ENCODE assay signal across 12 cellular contexts in genomic region chr13:40996433-40997095, GRCh38. TPM values are rescaled to one million over a fixed set of nuclear protein-coding genes. Genes with fewer than 3 reads are reported as not detected.
DNase-seq lines count a peak whose midpoint lies in the region; ATAC-seq and TF ChIP-seq lines count a peak whose summit lies in the region.
"Had no signal": no experiment of that assay in that cellular context is flagged by ENCODE, and none has a peak within 500 bp of the region (broad histone marks: within the 10 kb centered on the region; RNA-seq: fewer than 3 reads in every experiment).

No MANE protein-coding gene starts in this region.

- H3K27me3 Mint-ChIP-seq in activated CD4-positive, alpha-beta T cell treated with anti-CD3 and anti-CD28 coated beads, Interleukin-2, amount 10 ng/mL, durations not matched to agents 24 days and 14 days, result no peaks in the 10 kb centered on the region
- H3K27me3 Mint-ChIP-seq in progenitor cell of endocrine pancreas, result no peaks in the 10 kb centered on the region

- H3K27ac Mint-ChIP-seq in activated CD4-positive, alpha-beta T cell treated with anti-CD3 and anti-CD28 coated beads, Interleukin-2, amount 10 ng/mL, durations not matched to agents 24 days and 14 days, result peak overlapping the region; percentile 60
- H3K27ac Mint-ChIP-seq in activated naive CD4-positive, alpha-beta T cell treated with anti-CD3 and anti-CD28 coated beads, Interleukin-2, amount 50 U/mL, for 72 hours, result peak overlapping the region; percentile 34 to 72
- H3K27ac Mint-ChIP-seq in progenitor cell of endocrine pancreas, result peak overlapping the region; percentile 66

- DNase-seq in activated CD4-positive, alpha-beta T cell treated with anti-CD3 and anti-CD28 coated beads, Interleukin-2, amount 10 ng/mL, durations not matched to agents 24 days and 14 days, result no peak
- DNase-seq in activated CD4-positive, alpha-beta T cell treated with anti-CD3 and anti-CD28 coated beads for 1 hour, result no peak
- DNase-seq in NOMO-1 treated with DMSO at 0.1 percent for 48 hours (lab: John Stamatoyannopoulos, UW; ENCODE audit: unreplicated experiment) (peak; percentile 80), progenitor cell of endocrine pancreas (ENCODE audit: low spot score, unreplicated experiment) (no peak)
- no peak for DNase-seq in activated naive CD4-positive, alpha-beta T cell treated with anti-CD3 and anti-CD28 coated beads, Interleukin-2, amount 50 U/mL, for 72 hours (ENCODE audit: low spot score in 2 of 2)
- DNase-seq: dermis blood vessel endothelial cell, foreskin melanocyte, NCI-H146 had no signal

- peak overlapping the region; percentile 2 for H3K4me3 Mint-ChIP-seq in activated CD4-positive, alpha-beta T cell treated with anti-CD3 and anti-CD28 coated beads, Interleukin-2, amount 10 ng/mL, durations not matched to agents 24 days and 14 days
- no peak overlapping the region for H3K4me3 Mint-ChIP-seq in progenitor cell of endocrine pancreas (ENCODE audit: low read depth)

- peaks cover 44% of the 10 kb centered on the region for H3K36me3 Mint-ChIP-seq in activated CD4-positive, alpha-beta T cell treated with anti-CD3 and anti-CD28 coated beads, Interleukin-2, amount 10 ng/mL, durations not matched to agents 24 days and 14 days (ENCODE audit: low read depth)
- H3K36me3 Mint-ChIP-seq in activated naive CD4-positive, alpha-beta T cell treated with anti-CD3 and anti-CD28 coated beads, Interleukin-2, amount 50 U/mL, for 72 hours, result peaks cover 0 to 32% of the 10 kb centered on the region in 2 donors
- H3K36me3 Mint-ChIP-seq in progenitor cell of endocrine pancreas (ENCODE audit: insufficient read depth), result peaks cover 10% of the 10 kb centered on the region

- H3K9me3 Mint-ChIP-seq in activated CD4-positive, alpha-beta T cell treated with anti-CD3 and anti-CD28 coated beads, Interleukin-2, amount 10 ng/mL, durations not matched to agents 24 days and 14 days, result no peaks in the 10 kb centered on the region
- H3K9me3 Mint-ChIP-seq in activated naive CD4-positive, alpha-beta T cell treated with anti-CD3 and anti-CD28 coated beads, Interleukin-2, amount 50 U/mL, for 72 hours, result no peaks in the 10 kb centered on the region
- H3K9me3 Mint-ChIP-seq in progenitor cell of endocrine pancreas (ENCODE audit: low read depth), result peaks cover 3% of the 10 kb centered on the region

- no peak for ATAC-seq in activated naive CD4-positive, alpha-beta T cell treated with anti-CD3 and anti-CD28 coated beads, Interleukin-2, amount 50 U/mL, for 72 hours
- no peak for ATAC-seq in GM18868 (IDR thresholded peaks at IDR 0.05; ENCODE audit: unreplicated experiment)
- ATAC-seq in GM19035 (IDR thresholded peaks at IDR 0.05; ENCODE audit: unreplicated experiment), result no peak
- ATAC-seq in HG02938 (IDR thresholded peaks at IDR 0.05; ENCODE audit: unreplicated experiment), result no peak
- ATAC-seq: A549 had no signal

- intact Hi-C loops in activated CD4-positive, alpha-beta T cell treated with anti-CD3 and anti-CD28 coated beads, Interleukin-2, amount 10 ng/mL, durations not matched to agents 24 days and 14 days (cut with micrococcal nuclease), result no loop called here

- no peak for TF ChIP-seq CTCF in progenitor cell of endocrine pancreas (IDR thresholded peaks at IDR 0.05; ENCODE audit: unreplicated experiment)

- H3K4me1 Mint-ChIP-seq in activated CD4-positive, alpha-beta T cell treated with anti-CD3 and anti-CD28 coated beads, Interleukin-2, amount 10 ng/mL, durations not matched to agents 24 days and 14 days, result peaks cover 70% of the 10 kb centered on the region
- peaks cover 46% of the 10 kb centered on the region for H3K4me1 Mint-ChIP-seq in progenitor cell of endocrine pancreas (ENCODE audit: low read depth)

RNA-seq across cellular contexts. Expression of gene ELF1, which starts 22.6 kb away (rescaled TPM):
- total RNA-seq in activated CD4-positive, alpha-beta T cell treated with anti-CD3 and anti-CD28 coated beads, Interleukin-2, amount 10 ng/mL, durations not matched to agents 24 days and 14 days, result 65.0 and 65.8 TPM in 2 replicates
- total RNA-seq in activated naive CD4-positive, alpha-beta T cell treated with anti-CD3 and anti-CD28 coated beads, Interleukin-2, amount 50 U/mL, for 72 hours, result 10 to 100 TPM; 62.0 to 86.2 TPM
- 87.7 and 89.7 TPM in 2 replicates for total RNA-seq in progenitor cell of endocrine pancreas
